16 cellular contexts compared by ENCODE assay signal in the genomic region with DNA sequence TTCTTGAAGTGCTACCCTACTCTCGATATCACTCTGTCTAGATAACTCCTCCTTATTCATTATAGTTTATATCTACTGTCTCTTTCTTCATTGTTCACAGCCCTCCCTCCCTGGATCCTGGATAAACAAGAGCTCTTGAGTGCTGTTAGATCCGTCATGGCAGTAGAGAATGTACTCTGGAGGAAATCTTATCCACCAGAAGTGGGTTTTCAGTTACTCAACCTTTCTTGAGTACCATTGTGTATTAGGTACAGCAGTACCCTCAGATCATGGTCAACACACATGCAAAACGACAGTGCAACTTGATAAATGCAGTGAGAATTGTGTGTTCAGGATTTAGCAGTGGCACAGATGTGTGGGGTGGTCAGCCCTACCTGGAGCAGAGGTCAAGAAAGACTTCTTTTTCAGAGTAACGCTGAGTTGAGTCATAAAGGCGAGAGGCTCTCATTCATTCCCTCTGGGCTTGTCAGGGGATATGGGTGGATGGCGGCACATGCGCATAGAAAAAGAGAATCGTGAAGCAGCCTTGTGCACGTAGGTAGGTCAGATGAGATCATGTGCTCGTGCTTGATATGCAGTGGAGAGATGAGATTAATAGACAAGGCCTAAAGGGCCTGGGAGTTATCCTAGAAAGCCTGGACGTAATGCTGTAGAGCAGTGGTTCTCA.
DNase-seq lines count a peak whose midpoint lies in the region; ATAC-seq and TF ChIP-seq lines count a peak whose summit lies in the region.
"Had no signal": no experiment of that assay in that cellular context is flagged by ENCODE, and none has a peak within 500 bp of the region (broad histone marks: within the 10 kb centered on the region; RNA-seq: fewer than 3 reads in every experiment).

No MANE protein-coding gene starts in this region.

- no peaks in the 10 kb centered on the region for H3K27me3 ChIP-seq in lower lobe of right lung (ENCODE audit: low read depth)
- no peaks in the 10 kb centered on the region for H3K27me3 ChIP-seq in thyroid gland
- no peaks in the 10 kb centered on the region for H3K27me3 ChIP-seq in H7 (ENCODE audit: control insufficient read depth, insufficient read depth, low read length)

- ATAC-seq in lower lobe of right lung = peak; percentile 81 to 82
- ATAC-seq: SK-N-SH treated with all-trans-retinoic acid at 6 μM for 48 hours had no signal

- H3K36me3 ChIP-seq in lower lobe of right lung = peaks cover 24% of the 10 kb centered on the region
- no peaks in the 10 kb centered on the region for H3K36me3 ChIP-seq in thyroid gland
- H3K36me3 ChIP-seq in H7 (replicated peaks; ENCODE audit: control insufficient read depth, insufficient read depth, low read length) = no peaks in the 10 kb centered on the region; the same call in 1 of the 2 replicates

- H3K9me3 ChIP-seq in lower lobe of right lung = no peaks in the 10 kb centered on the region
- no peaks in the 10 kb centered on the region for H3K9me3 ChIP-seq in thyroid gland
- H3K9me3 ChIP-seq: Caco-2 had no signal

- H3K4me3 ChIP-seq in lower lobe of right lung (no peak overlapping the region), thyroid gland (replicated peaks in 1 of 3) (no peak overlapping the region), H7 (ENCODE audit: insufficient read depth, low read depth, low read length) (no peak overlapping the region)

- no peak overlapping the region for H3K4me3 Mint-ChIP-seq in HFFc6

- in situ Hi-C loops in SK-MEL-5 (cut with HindIII; ENCODE audit: low pct_unique_long_range_greater_than_20kb, low sequenced_read_pairs) = no loop called here

- WGBS in thyroid gland, 2 donors = 57 to 67% methylated on average over 11 of the region's 11 CpGs

- peaks cover 7% of the 10 kb centered on the region for H3K4me1 ChIP-seq in lower lobe of right lung
- H3K4me1 ChIP-seq in thyroid gland = peaks cover 8 to 45% of the 10 kb centered on the region in 2 donors
- H3K4me1 ChIP-seq: Caco-2 had no signal

- peaks cover 5% of the 10 kb centered on the region for H3K36me3 Mint-ChIP-seq in HFFc6 (ENCODE audit: low read depth)

- peak overlapping the region; percentile 3; the same call in 1 of the 2 replicates for H3K27ac Mint-ChIP-seq in HFFc6

- TF ChIP-seq POLR2A in thyroid gland (IDR thresholded peaks at IDR 0.05) = no peak

- H3K27me3 Mint-ChIP-seq in HFFc6 (ENCODE audit: insufficient read depth) = no peaks in the 10 kb centered on the region

- DNase-seq in HFFc6 (no peak), SK-MEL-5 (ENCODE audit: low read depth, low spot score) (peak; percentile 35), lower lobe of right lung (no peak), thyroid gland (no peak), NOMO-1 (lab: John Stamatoyannopoulos, UW; ENCODE audit: unreplicated experiment in 2 of 2) (no peak), middle frontal gyrus (ENCODE audit: extremely low spot score, low spot score) (no peak), H7 (no peak)
- DNase-seq: Caco-2, DMS153, NCI-H1048, NCI-H146, NCI-H2107, NCI-H69, SHP77 had no signal

- TF ChIP-seq CTCF in HFFc6 (IDR thresholded peaks at IDR 0.05) (no peak), lower lobe of right lung (IDR thresholded peaks at IDR 0.05) (no peak), thyroid gland (IDR thresholded peaks at IDR 0.05) (no peak)

- H3K27ac ChIP-seq in lower lobe of right lung = peak overlapping the region; percentile 72
- H3K27ac ChIP-seq in thyroid gland = peak overlapping the region; percentile 0 to 57 (median 19)
- H3K27ac ChIP-seq: KMS-11 had no signal

- no peaks in the 10 kb centered on the region for H3K9me3 Mint-ChIP-seq in HFFc6

- H3K4me1 Mint-ChIP-seq in HFFc6 (ENCODE audit: low read depth) = peaks cover 13% of the 10 kb centered on the region

- intact Hi-C loops in lower lobe of right lung (cut with DNase I) (no loop called here), thyroid gland (cut with DNase I) (no loop called here)
